ENCODE assay signal across 8 cellular contexts in the genomic region with DNA sequence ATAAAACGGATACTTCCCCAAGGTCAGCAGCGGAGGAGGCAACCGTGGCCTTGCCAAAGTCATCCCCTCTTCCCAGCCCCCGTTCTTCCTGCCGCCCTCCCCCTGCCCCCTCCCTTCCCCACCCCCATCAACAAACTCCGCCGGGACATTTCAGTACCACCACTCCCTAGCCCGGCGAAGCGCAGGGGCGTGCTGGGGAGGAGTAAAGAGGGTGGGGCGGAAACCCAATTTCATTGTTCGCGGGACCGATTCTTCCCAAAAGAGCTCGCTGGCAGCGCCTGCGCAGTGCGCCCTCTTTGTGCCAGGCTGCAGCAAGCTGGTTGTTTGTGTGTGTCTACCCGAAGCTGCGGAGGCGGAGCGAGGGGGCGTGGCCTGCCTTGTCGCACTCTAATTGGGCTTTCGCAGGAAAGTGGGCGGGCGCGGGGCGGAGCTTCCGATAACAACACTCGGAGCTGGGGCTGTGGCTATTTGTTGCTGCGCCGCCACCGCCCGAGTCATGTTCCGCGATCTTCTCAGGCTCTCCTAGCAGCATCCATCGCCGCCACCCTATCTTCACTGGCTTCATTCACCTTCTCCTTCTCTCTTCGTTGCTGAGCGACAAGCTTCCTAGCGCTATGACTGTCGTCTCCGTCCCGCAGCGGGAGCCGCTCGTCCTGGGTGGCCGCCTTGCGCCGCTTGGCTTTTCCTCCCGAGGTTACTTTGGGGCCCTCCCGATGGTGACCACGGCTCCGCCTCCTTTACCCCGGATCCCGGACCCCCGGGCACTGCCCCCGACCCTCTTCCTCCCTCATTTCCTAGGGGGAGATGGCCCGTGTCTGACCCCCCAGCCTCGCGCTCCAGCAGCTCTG. TPM values are rescaled to one million over a fixed set of nuclear protein-coding genes. Genes with fewer than 3 reads are reported as not detected.
DNase-seq lines count a peak whose midpoint lies in the region; TF ChIP-seq lines count a peak whose summit lies in the region.

A gene (plus strand): TSS at position 471 of the 848 bp plus-strand sequence. CDS start 144 bp downstream, at position 615.

- peak within 1 kb of the TSS; percentile 97 for H3K4me3 ChIP-seq in effector memory CD4-positive, alpha-beta T cell (ENCODE audit: insufficient read depth, low read depth, low read length, poor library complexity, severe bottlenecking)

- peak within 1 kb of the TSS; percentile 100 for H3K27ac ChIP-seq in effector memory CD4-positive, alpha-beta T cell (ENCODE audit: insufficient read depth, low read length, poor library complexity, severe bottlenecking)

- no peaks in the 10 kb centered on the region for H3K9me3 ChIP-seq in effector memory CD4-positive, alpha-beta T cell (ENCODE audit: control insufficient read depth, low read length)

- H3K36me3 ChIP-seq in effector memory CD4-positive, alpha-beta T cell (ENCODE audit: control insufficient read depth, insufficient read depth, low read length) = peaks cover 30% of the 10 kb centered on the region

- no peak for TF ChIP-seq CTCF in GM20000 (IDR thresholded peaks at IDR 0.05; ENCODE audit: extremely low read depth, missing control alignments)

- H3K27me3 ChIP-seq in effector memory CD4-positive, alpha-beta T cell (replicated peaks; ENCODE audit: control insufficient read depth, insufficient read depth, low read length, poor library complexity, severe bottlenecking) = no peaks in the 10 kb centered on the region

- POLR2A ChIA-PET in activated CD8-positive, alpha-beta memory T cell treated with anti-CD3 and anti-CD28 coated beads for 36 hours (lab: Charles Lee) = interaction anchor here (1.2 to 7.6 kb wide), 8 partner anchors 10 to 277 kb away, joined by 4 to 91 read pairs (median 7); a partner anchor contains a TSS

- H3K4me1 ChIP-seq in effector memory CD4-positive, alpha-beta T cell (ENCODE audit: control insufficient read depth, insufficient read depth, low read length, poor library complexity, severe bottlenecking) = peaks cover 3% of the 10 kb centered on the region

- CTCF ChIA-PET in activated CD8-positive, alpha-beta memory T cell treated with anti-CD3 and anti-CD28 coated beads for 36 hours (lab: Charles Lee) = interaction anchor here (0.7 to 1.0 kb wide), 3 partner anchors 63 to 66 kb away, joined by 3 to 5 read pairs (median 3); a partner anchor contains a TSS

- peak; percentile 96 for DNase-seq in CMK (ENCODE audit: low read depth)
- DNase-seq in GM20000 (ENCODE audit: low spot score) = peak; percentile 97
- DNase-seq in HT-29 (ENCODE audit: low spot score) = peak; percentile 99
- peak; percentile 96 to 97 for DNase-seq in NOMO-1 (lab: John Stamatoyannopoulos, UW; ENCODE audit: unreplicated experiment in 2 of 2)
- peak; percentile 99 to 100 (median 100) for DNase-seq in effector memory CD4-positive, alpha-beta T cell
- peak; percentile 99 for DNase-seq in medulla oblongata (ENCODE audit: extremely low spot score)
- peak; percentile 100 for DNase-seq in stimulated activated CD8-positive, alpha-beta memory T cell treated with anti-CD3 and anti-CD28 coated beads, Interleukin-12 subunit alpha, Interleukin-12 subunit beta, amount 100 ng/mL, for 1 hour (ENCODE audit: low read depth)

RNA-seq across cellular contexts. Expression of the gene that starts here (rescaled TPM):
- 17.8 and 19.4 TPM in 2 replicates for total RNA-seq in HT-29 (2014; rRNA removed; shearing (Covaris generic))
- 10 to 100 TPM; 55.2 to 58.1 TPM for total RNA-seq in activated CD8-positive, alpha-beta memory T cell treated with anti-CD3 and anti-CD28 coated beads for 36 hours

Comparison
In these comparisons a context has a peak if more than half of its experiments do, and no peak if none do; other contexts are left out.
1. Peak in every context shown above with its lines: DNase-seq, H3K4me3 ChIP-seq and H3K27ac ChIP-seq.